In the genomic region with DNA sequence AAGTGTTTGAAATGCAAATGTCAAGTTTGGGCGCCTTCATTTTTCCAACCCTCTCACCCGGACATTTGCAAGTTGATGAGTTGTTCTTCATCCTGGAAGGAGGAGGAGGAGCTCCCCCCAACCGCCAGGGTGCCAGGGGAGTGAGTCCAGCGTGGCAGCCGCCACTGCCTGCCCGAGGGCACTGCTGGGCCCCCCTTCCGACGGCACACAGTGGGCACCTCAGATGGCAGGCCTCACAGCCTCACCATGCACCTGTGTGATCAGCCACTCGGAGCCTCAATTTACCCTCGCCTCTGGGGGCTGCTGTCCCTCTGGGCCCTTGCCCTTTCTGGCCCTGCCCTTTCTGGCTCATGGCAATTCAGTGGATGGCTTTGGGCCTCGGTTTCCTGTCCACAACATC, we compare ENCODE assay signal across 21 cellular contexts. TPM values are rescaled to one million over a fixed set of nuclear protein-coding genes. Genes with fewer than 3 reads are reported as not detected.
A peak's percentile ranks its signal among the peaks of the same experiment; 100 is the strongest.
DNase-seq lines count a peak whose midpoint lies in the region; ATAC-seq and TF ChIP-seq lines count a peak whose summit lies in the region.
"Had no signal": no experiment of that assay in that cellular context is flagged by ENCODE, and none has a peak within 500 bp of the region (broad histone marks: within the 10 kb centered on the region; RNA-seq: fewer than 3 reads in every experiment).

No MANE protein-coding gene starts in this region.

- H2BK15ac ChIP-seq in neuronal stem cell (ENCODE audit: low read length), result no peak overlapping the region

- no peak overlapping the region for H4K91ac ChIP-seq in neuronal stem cell (ENCODE audit: low read depth, low read length, poor library complexity)

- no peaks in the 10 kb centered on the region for H3K36me3 Mint-ChIP-seq in activated naive CD8-positive, alpha-beta T cell treated with anti-CD3 and anti-CD28 coated beads, Interleukin-2, amount 10 ng/mL, durations not matched to agents 7 days and 5 days
- no peaks in the 10 kb centered on the region for H3K36me3 Mint-ChIP-seq in activated naive CD8-positive, alpha-beta T cell treated with anti-CD3 and anti-CD28 coated beads, Interleukin-2, amount 50 U/mL, for 24 hours (ENCODE audit: low read depth)
- peaks cover 3% of the 10 kb centered on the region for H3K36me3 Mint-ChIP-seq in chondrocyte (ENCODE audit: low read depth)

- H2BK12ac ChIP-seq in neuronal stem cell (ENCODE audit: low read length), result no peak overlapping the region

- H4K8ac ChIP-seq in neuronal stem cell (ENCODE audit: low read depth, low read length), result no peak overlapping the region

- H3K4me2 ChIP-seq in neuronal stem cell (ENCODE audit: insufficient read depth, low read length, poor library complexity, severe bottlenecking), result no peak overlapping the region
- H3K4me2 ChIP-seq: BLaER1 treated with 17β-estradiol and CSF1 and Interleukin-3, amounts not matched to agents 10 nM and 100 nM had no signal

- peaks cover 8% of the 10 kb centered on the region for H3K79me1 ChIP-seq in neuronal stem cell (ENCODE audit: low read depth, low read length)

- peak; percentile 15 for DNase-seq in activated naive CD8-positive, alpha-beta T cell treated with anti-CD3 and anti-CD28 coated beads, Interleukin-2, amount 10 ng/mL, durations not matched to agents 7 days and 5 days
- no peak for DNase-seq in activated naive CD8-positive, alpha-beta T cell treated with anti-CD3 and anti-CD28 coated beads, Interleukin-2, amount 50 U/mL, for 24 hours
- DNase-seq in chondrocyte (ENCODE audit: low spot score) (peak; percentile 77), neuronal stem cell (ENCODE audit: low spot score) (no peak), COLO829 (ENCODE audit: low spot score) (no peak), NCI-H187 treated with DMSO at 0.1 percent for 48 hours (lab: John Stamatoyannopoulos, UW) (no peak), activated gamma-delta T cell treated with Interleukin-2 at 50 U/mL for 16 hours (no peak)
- DNase-seq: ACHN; activated CD4-positive, alpha-beta T cell treated with anti-CD3 and anti-CD28 coated beads, Interleukin-2, amount 50 U/mL, for 1 hour; cerebellar nuclear complex; DMS79 treated with DMSO at 0.1 percent for 48 hours; Kasumi-1; left ventricle myocardium inferior; MV-4-11; naive B cell; stimulated activated naive CD8-positive, alpha-beta T cell treated with anti-CD3 and anti-CD28 coated beads, Interleukin-15, Interleukin-2, amounts not matched to agents 100 U/mL and 50 U/mL, for 24 hours had no signal

- H3K27me3 ChIP-seq in neuronal stem cell (ENCODE audit: control insufficient read depth in 3 of 3, insufficient read depth in 3 of 3, low read depth in 1 of 3, low read length in 3 of 3), result no peaks in the 10 kb centered on the region
- H3K27me3 ChIP-seq: body of pancreas had no signal

- no peak overlapping the region for H2AFZ ChIP-seq in neuronal stem cell (ENCODE audit: low read length)

- H2AK5ac ChIP-seq in neuronal stem cell (ENCODE audit: low read depth, low read length), result peak overlapping the region; percentile 28

- peaks cover 14 to 52% of the 10 kb centered on the region in 2 donors for H3K9me3 ChIP-seq in neuronal stem cell (replicated peaks in 1 of 2; ENCODE audit: control insufficient read depth in 2 of 2, insufficient read depth in 1 of 2, low read depth in 1 of 2, low read length in 2 of 2)

- H3K4ac ChIP-seq in neuronal stem cell (ENCODE audit: low read length), result no peak overlapping the region

- no peak overlapping the region for H3K27ac ChIP-seq in neuronal stem cell (replicated peaks; ENCODE audit: low read length)
- H3K27ac ChIP-seq: BLaER1 treated with 17β-estradiol and CSF1 and Interleukin-3, amounts not matched to agents 10 nM and 100 nM; body of pancreas; left ventricle myocardium inferior; VCaP had no signal

- no peaks in the 10 kb centered on the region for H3K4me1 Mint-ChIP-seq in activated naive CD8-positive, alpha-beta T cell treated with anti-CD3 and anti-CD28 coated beads, Interleukin-2, amount 10 ng/mL, durations not matched to agents 7 days and 5 days
- H3K4me1 Mint-ChIP-seq in activated naive CD8-positive, alpha-beta T cell treated with anti-CD3 and anti-CD28 coated beads, Interleukin-2, amount 50 U/mL, for 24 hours, result no peaks in the 10 kb centered on the region
- no peaks in the 10 kb centered on the region for H3K4me1 Mint-ChIP-seq in chondrocyte (ENCODE audit: low read depth)

- no peak overlapping the region for H3K4me3 Mint-ChIP-seq in activated naive CD8-positive, alpha-beta T cell treated with anti-CD3 and anti-CD28 coated beads, Interleukin-2, amount 10 ng/mL, durations not matched to agents 7 days and 5 days
- no peak overlapping the region for H3K4me3 Mint-ChIP-seq in activated naive CD8-positive, alpha-beta T cell treated with anti-CD3 and anti-CD28 coated beads, Interleukin-2, amount 50 U/mL, for 24 hours
- no peak overlapping the region for H3K4me3 Mint-ChIP-seq in chondrocyte (ENCODE audit: unreplicated experiment)
- H3K4me3 Mint-ChIP-seq: mesothelial cell of epicardium; T-helper 2 cell treated with Interferon-gamma antibody and Interleukin-4, amounts not matched to agents 5 μg/mL and 100 μg/mL, for 36 hours had no signal

- H3K9ac ChIP-seq in neuronal stem cell (ENCODE audit: low read depth, low read length, poor library complexity), result no peak overlapping the region
- H3K9ac ChIP-seq: BLaER1 treated with 17β-estradiol and CSF1 and Interleukin-3, amounts not matched to agents 10 nM and 100 nM had no signal

- no peak overlapping the region for H2BK120ac ChIP-seq in neuronal stem cell (ENCODE audit: low read depth, low read length)

- no peak for TF ChIP-seq CTCF in chondrocyte (IDR thresholded peaks at IDR 0.05)

- H3K9me3 Mint-ChIP-seq in activated naive CD8-positive, alpha-beta T cell treated with anti-CD3 and anti-CD28 coated beads, Interleukin-2, amount 10 ng/mL, durations not matched to agents 7 days and 5 days, result peaks cover 5% of the 10 kb centered on the region
- H3K9me3 Mint-ChIP-seq in activated naive CD8-positive, alpha-beta T cell treated with anti-CD3 and anti-CD28 coated beads, Interleukin-2, amount 50 U/mL, for 24 hours, result peaks cover 13% of the 10 kb centered on the region
- H3K9me3 Mint-ChIP-seq in chondrocyte (ENCODE audit: low read depth), result peaks cover 12% of the 10 kb centered on the region

- POLR2A ChIA-PET in activated naive CD8-positive, alpha-beta T cell treated with anti-CD3 and anti-CD28 coated beads, Interleukin-2, amount 10 ng/mL, durations not matched to agents 7 days and 5 days (lab: Charles Lee), result no interaction called here

- H2BK5ac ChIP-seq in neuronal stem cell (ENCODE audit: low read length), result no peak overlapping the region

- no peak overlapping the region for H3K4me3 ChIP-seq in neuronal stem cell (ENCODE audit: low read length in 2 of 2)
- H3K4me3 ChIP-seq: BLaER1 treated with 17β-estradiol and CSF1 and Interleukin-3, amounts not matched to agents 10 nM and 100 nM; body of pancreas; left ventricle myocardium inferior had no signal

- ATAC-seq in activated naive CD8-positive, alpha-beta T cell treated with anti-CD3 and anti-CD28 coated beads, Interleukin-2, amount 10 ng/mL, durations not matched to agents 7 days and 5 days (ENCODE audit: low read depth), result no peak
- ATAC-seq in activated naive CD8-positive, alpha-beta T cell treated with anti-CD3 and anti-CD28 coated beads, Interleukin-2, amount 50 U/mL, for 24 hours, result no peak
- ATAC-seq: body of pancreas; stimulated activated naive CD8-positive, alpha-beta T cell treated with anti-CD3 and anti-CD28 coated beads, Interleukin-15, Interleukin-2, amounts not matched to agents 100 U/mL and 50 U/mL, for 24 hours had no signal

- H3K23ac ChIP-seq in neuronal stem cell (ENCODE audit: low read depth, low read length, poor library complexity), result no peak overlapping the region

- peaks cover 14 to 93% of the 10 kb centered on the region in 2 donors for H3K36me3 ChIP-seq in neuronal stem cell (replicated peaks in 1 of 2; ENCODE audit: control insufficient read depth in 2 of 2, insufficient read depth in 2 of 2, low read length in 2 of 2)

- no peak overlapping the region for H3K18ac ChIP-seq in neuronal stem cell (ENCODE audit: low read length)

- H3K14ac ChIP-seq in neuronal stem cell (ENCODE audit: low read length), result no peak overlapping the region

- peaks cover 2% of the 10 kb centered on the region for H3K27me3 Mint-ChIP-seq in activated naive CD8-positive, alpha-beta T cell treated with anti-CD3 and anti-CD28 coated beads, Interleukin-2, amount 10 ng/mL, durations not matched to agents 7 days and 5 days
- peaks cover 4% of the 10 kb centered on the region for H3K27me3 Mint-ChIP-seq in activated naive CD8-positive, alpha-beta T cell treated with anti-CD3 and anti-CD28 coated beads, Interleukin-2, amount 50 U/mL, for 24 hours
- peaks cover 13% of the 10 kb centered on the region for H3K27me3 Mint-ChIP-seq in chondrocyte (ENCODE audit: low read depth)

- H3K27ac Mint-ChIP-seq in activated naive CD8-positive, alpha-beta T cell treated with anti-CD3 and anti-CD28 coated beads, Interleukin-2, amount 10 ng/mL, durations not matched to agents 7 days and 5 days, result no peak overlapping the region
- no peak overlapping the region for H3K27ac Mint-ChIP-seq in activated naive CD8-positive, alpha-beta T cell treated with anti-CD3 and anti-CD28 coated beads, Interleukin-2, amount 50 U/mL, for 24 hours
- H3K27ac Mint-ChIP-seq in chondrocyte (ENCODE audit: unreplicated experiment), result no peak overlapping the region
- H3K27ac Mint-ChIP-seq: mesothelial cell of epicardium; T-helper 2 cell treated with Interferon-gamma antibody and Interleukin-4, amounts not matched to agents 5 μg/mL and 100 μg/mL, for 36 hours had no signal

- no CpG with 5 or more reads among the region's 11 CpGs for WGBS in neuronal stem cell (ENCODE audit: extremely low coverage in 2 of 2, insufficient read length in 2 of 2, insufficient replicate concordance in 1 of 2), 2 donors

- peaks cover 0 to 9% of the 10 kb centered on the region in 2 donors for H3K4me1 ChIP-seq in neuronal stem cell (ENCODE audit: control insufficient read depth in 2 of 2, insufficient read depth in 1 of 2, low read depth in 1 of 2, low read length in 2 of 2)
- H3K4me1 ChIP-seq: body of pancreas had no signal

RNA-seq across cellular contexts. Expression of gene ELFN1, which starts 35.3 kb away (rescaled TPM):
- not detected for total RNA-seq in activated naive CD8-positive, alpha-beta T cell treated with anti-CD3 and anti-CD28 coated beads, Interleukin-2, amount 10 ng/mL, durations not matched to agents 7 days and 5 days
- 0.65 to 0.72 TPM (median 0.68 TPM) in 3 replicates for total RNA-seq in chondrocyte
- polyA plus RNA-seq in neuronal stem cell (2013, experiment 1 of 2), result 15.6 TPM
- 16.3 TPM for polyA plus RNA-seq in neuronal stem cell (2013, experiment 2 of 2)

Comparison
In these comparisons a context has a peak if more than half of its experiments do, and no peak if none do; other contexts are left out.
1. DNase-seq: peak in activated naive CD8-positive, alpha-beta T cell treated with anti-CD3 and anti-CD28 coated beads, Interleukin-2, amount 10 ng/mL, durations not matched to agents 7 days and 5 days (single experiment) and chondrocyte (single experiment); none in activated naive CD8-positive, alpha-beta T cell treated with anti-CD3 and anti-CD28 coated beads, Interleukin-2, amount 50 U/mL, for 24 hours (single experiment), neuronal stem cell (single experiment), COLO829 (single experiment), NCI-H187 treated with DMSO at 0.1 percent for 48 hours (single experiment) and activated gamma-delta T cell treated with Interleukin-2 at 50 U/mL for 16 hours (single experiment).